ENCODE assay signal across 1 cellular context in genomic region chr11:875203-875602, GRCh38.
TF ChIP-seq lines count a peak whose summit lies in the region.

No MANE protein-coding gene starts in this region.

TF ChIP-seq in K562, 482 proteins besides CTCF, POLR2A, EP300 and RAD21 (continued from another document):
- TF ChIP-seq ZBTB7A (IDR thresholded peaks at IDR 0.05; ENCODE audit: borderline replicate concordance, control insufficient read depth, low read depth, low read length) (no peak), ASH1L (IDR thresholded peaks at IDR 0.05; ENCODE audit: borderline replicate concordance, low read depth, partially characterized antibody) (no peak), NR3C1 (CRISPR knock-in tag; IDR thresholded peaks at IDR 0.05) (0 out of 2 replicates have a peak, but pooled peaks have one; percentile 35), ETS1 (conservative IDR thresholded peaks at IDR 0.05; ENCODE audit: control insufficient read depth, low read depth, low read length) (0 out of 2 replicates have a peak, but pooled peaks have one; percentile 15), RFX7 (CRISPR knock-in tag; IDR thresholded peaks at IDR 0.05) (no peak), ZFP91 (CRISPR knock-in tag; IDR thresholded peaks at IDR 0.05) (no peak), MCM5 (IDR thresholded peaks at IDR 0.05; ENCODE audit: low read depth) (no peak), POLR2G (IDR thresholded peaks at IDR 0.05; ENCODE audit: low read depth, low read length) (peak; percentile 61), CEBPZ (IDR thresholded peaks at IDR 0.05; ENCODE audit: borderline replicate concordance, low read depth, low read length) (no peak), MIER1 (IDR thresholded peaks at IDR 0.05; ENCODE audit: low read depth) (no peak), NCOA1 (IDR thresholded peaks at IDR 0.05; ENCODE audit: low read depth) (no peak), C11orf30 (IDR thresholded peaks at IDR 0.05; ENCODE audit: low read depth) (no peak)
